1 cellular context compared by ENCODE assay signal in genomic region chr20:56928007-56928406, GRCh38.
TF ChIP-seq lines count a peak whose summit lies in the region.

No MANE protein-coding gene starts in this region.

TF ChIP-seq in H1, 55 proteins besides CTCF, POLR2A, EP300 and RAD21:
- TF ChIP-seq BACH1 (IDR thresholded peaks at IDR 0.05; ENCODE audit: low read length) (no peak), TEAD4 (IDR thresholded peaks at IDR 0.05; ENCODE audit: low read depth, low read length) (peak; percentile 16; the same call in 1 of the 2 replicates)
